20 cellular contexts compared by ENCODE assay signal in genomic region chr2:57802243-57802642, GRCh38.
DNase-seq lines count a peak whose midpoint lies in the region; ATAC-seq, FAIRE-seq and TF ChIP-seq lines count a peak whose summit lies in the region.
"Had no signal": no experiment of that assay in that cellular context is flagged by ENCODE, and none has a peak within 500 bp of the region (broad histone marks: within the 10 kb centered on the region; RNA-seq: fewer than 3 reads in every experiment).

No MANE protein-coding gene starts in this region.

- H3K4me1 ChIP-seq in kidney (ENCODE audit: control insufficient read depth in 1 of 2, insufficient read depth in 1 of 2, low read depth in 1 of 2, low read length in 2 of 2) (no peaks in the 10 kb centered on the region), aorta (ENCODE audit: control insufficient read depth in 1 of 2, insufficient read depth in 2 of 2, low read length in 2 of 2) (no peaks in the 10 kb centered on the region)
- H3K4me1 ChIP-seq: BLaER1, HAP-1 had no signal

- H3K27me3 ChIP-seq in aorta (ENCODE audit: control insufficient read depth in 1 of 2, insufficient read depth in 2 of 2, low read length in 1 of 2): no peaks in the 10 kb centered on the region
- H3K27me3 ChIP-seq: BLaER1 had no signal

- DNase-seq in D341Med (ENCODE audit: low spot score) (peak; percentile 9), RPMI7951 (ENCODE audit: low read depth) (peak; percentile 11), kidney (peak; percentile 27), aorta (peak; percentile 15 to 51), superior temporal gyrus (ENCODE audit: extremely low spot score) (no peak), NCI-H748 (lab: John Stamatoyannopoulos, UW; ENCODE audit: unreplicated experiment) (no peak)
- DNase-seq: 8988T; AML-193; CD8-positive, alpha-beta memory T cell; DMS 273 treated with DMSO at 0.1 percent for 48 hours; DMS79; EL; GOT3 had no signal

- FAIRE-seq in kidney (lab: Jason Lieb, UNC): no peak
- FAIRE-seq: G401.6, GM12891, HepG2, HTR-8/SVneo had no signal

- H3K27ac ChIP-seq in kidney (ENCODE audit: low read depth in 2 of 2, low read length in 2 of 2) (no peak overlapping the region), aorta (ENCODE audit: low read depth in 1 of 2, low read length in 2 of 2) (no peak overlapping the region)
- H3K27ac ChIP-seq: BLaER1 had no signal

- 88 to 89% methylated on average over 14 of the region's 14 CpGs for WGBS in aorta, 2 donors

- no peak overlapping the region for H3K9ac ChIP-seq in kidney (ENCODE audit: low read length in 2 of 2)
- H3K9ac ChIP-seq: BLaER1 had no signal

- intact Hi-C loops in kidney (cut with DNase I) (no loop called here), aorta (cut with DNase I) (no loop called here)

- H3K4me3 ChIP-seq in kidney (ENCODE audit: low read length in 2 of 2): no peak overlapping the region
- H3K4me3 ChIP-seq in aorta (ENCODE audit: low read length in 2 of 2): no peak overlapping the region
- H3K4me3 ChIP-seq: BLaER1, HAP-1 had no signal

- no peak for TF ChIP-seq CTCF in kidney (IDR thresholded peaks at IDR 0.05; ENCODE audit: borderline replicate concordance, extremely low read depth, insufficient read depth)

- no peak for ATAC-seq in aorta (ENCODE audit: low FRiP score)
- no peak for ATAC-seq in HG03139 (IDR thresholded peaks at IDR 0.05; ENCODE audit: unreplicated experiment)
- ATAC-seq: HepG2 had no signal

- H3K36me3 ChIP-seq in kidney (ENCODE audit: control insufficient read depth in 1 of 2, insufficient read depth in 2 of 2, low read length in 2 of 2) (no peaks in the 10 kb centered on the region), aorta (ENCODE audit: control insufficient read depth in 1 of 2, insufficient read depth in 2 of 2, low read length in 1 of 2) (no peaks in the 10 kb centered on the region)
- H3K36me3 ChIP-seq: BLaER1, HAP-1 had no signal

- H3K9me3 ChIP-seq in kidney (ENCODE audit: control insufficient read depth in 1 of 2, low read length in 2 of 2): peaks cover 2 to 6% of the 10 kb centered on the region in 2 donors
- no peaks in the 10 kb centered on the region for H3K9me3 ChIP-seq in aorta (ENCODE audit: control insufficient read depth, low read length)
- H3K9me3 ChIP-seq: HAP-1 had no signal

Comparison
In these comparisons a context has a peak if more than half of its experiments do, and no peak if none do; other contexts are left out.
1. DNase-seq: peak in D341Med (single experiment), RPMI7951 (single experiment), kidney (single experiment) and aorta (2 of 2); none in superior temporal gyrus (single experiment) and NCI-H748 (single experiment).